ENCODE assay signal across 16 cellular contexts in genomic region chr16:68031951-68032350, GRCh38. TPM values are rescaled to one million over a fixed set of nuclear protein-coding genes. Genes with fewer than 3 reads are reported as not detected.
DNase-seq lines count a peak whose midpoint lies in the region; ATAC-seq, FAIRE-seq and TF ChIP-seq lines count a peak whose summit lies in the region.
"Had no signal": no experiment of that assay in that cellular context is flagged by ENCODE, and none has a peak within 500 bp of the region (broad histone marks: within the 10 kb centered on the region; RNA-seq: fewer than 3 reads in every experiment).

No MANE protein-coding gene starts in this region.

- BruUV-seq in Calu3 (replicated peaks; lab: Mats Ljungman, UMichigan) = no TSS peak

- H3K4me3 Mint-ChIP-seq in Calu3 (ENCODE audit: low read depth, unreplicated experiment) = no peak overlapping the region
- peak overlapping the region; percentile 20 for H3K4me3 Mint-ChIP-seq in natural killer cell treated with Interleukin-12 subunit alpha and Interleukin-12 subunit beta and Interleukin-15 and Interleukin-18, amount 100 ng/mL, for 72 hours
- H3K4me3 Mint-ChIP-seq: T-helper 2 cell treated with Interferon-gamma antibody and Interleukin-4, amounts not matched to agents 5 μg/mL and 100 μg/mL, for 36 hours had no signal

- FAIRE-seq in HTR-8/SVneo (lab: Jason Lieb, UNC) = peak; percentile 26

- ATAC-seq in natural killer cell treated with Interleukin-12 subunit alpha and Interleukin-12 subunit beta and Interleukin-15 and Interleukin-18, amount 100 ng/mL, for 72 hours = peak; percentile 92
- no peak for ATAC-seq in GM21529 (IDR thresholded peaks at IDR 0.05; ENCODE audit: unreplicated experiment)
- ATAC-seq in HG02678 (IDR thresholded peaks at IDR 0.05; ENCODE audit: unreplicated experiment) = no peak
- ATAC-seq: naive thymus-derived CD4-positive, alpha-beta T cell had no signal

- CTCF ChIA-PET in Calu3 (lab: Charles Lee) = no interaction called here

- intact Hi-C loops in Calu3 (cut with micrococcal nuclease; ENCODE audit: unreplicated experiment) = no loop called here

- peak overlapping the region; percentile 53 for H3K27ac Mint-ChIP-seq in Calu3 (ENCODE audit: unreplicated experiment)
- peak overlapping the region; percentile 63 to 72 for H3K27ac Mint-ChIP-seq in natural killer cell treated with Interleukin-12 subunit alpha and Interleukin-12 subunit beta and Interleukin-15 and Interleukin-18, amount 100 ng/mL, for 72 hours

- H3K9me3 Mint-ChIP-seq in Calu3 (ENCODE audit: low read depth, unreplicated experiment) = no peaks in the 10 kb centered on the region
- H3K9me3 Mint-ChIP-seq in natural killer cell treated with Interleukin-12 subunit alpha and Interleukin-12 subunit beta and Interleukin-15 and Interleukin-18, amount 100 ng/mL, for 72 hours = no peaks in the 10 kb centered on the region
- H3K9me3 Mint-ChIP-seq: H9; naive thymus-derived CD4-positive, alpha-beta T cell; T-helper 2 cell treated with Interferon-gamma antibody and Interleukin-4, amounts not matched to agents 5 μg/mL and 100 μg/mL, for 36 hours had no signal

- peaks cover 17% of the 10 kb centered on the region for H3K4me1 Mint-ChIP-seq in Calu3 (ENCODE audit: low read depth, unreplicated experiment)
- H3K4me1 Mint-ChIP-seq in natural killer cell treated with Interleukin-12 subunit alpha and Interleukin-12 subunit beta and Interleukin-15 and Interleukin-18, amount 100 ng/mL, for 72 hours (ENCODE audit: low read depth in 2 of 2) = peaks cover 26 to 28% of the 10 kb centered on the region in 2 donors
- H3K4me1 Mint-ChIP-seq: H9 had no signal

- DNase-seq in Calu3 (peak; percentile 48), HTR-8/SVneo (ENCODE audit: insufficient read length, low spot score) (no peak), astrocyte of the hippocampus (ENCODE audit: low read depth, low spot score) (peak; percentile 12), DMS53 treated with DMSO at 0.1 percent for 48 hours (lab: John Stamatoyannopoulos, UW; ENCODE audit: unreplicated experiment) (no peak), NCI-H2029 treated with DMSO at 0.1 percent for 48 hours (lab: John Stamatoyannopoulos, UW) (no peak)
- DNase-seq in natural killer cell treated with Interleukin-12 subunit alpha and Interleukin-12 subunit beta and Interleukin-15 and Interleukin-18, amount 100 ng/mL, for 72 hours (ENCODE audit: low spot score) = peak; percentile 69
- DNase-seq: activated T-cell treated with anti-CD3 and anti-CD28 coated beads, Interleukin-2, amount 50 U/mL, for 1 hour; H9; KG1; naive thymus-derived CD4-positive, alpha-beta T cell; OCI-M1 had no signal

- H3K27me3 Mint-ChIP-seq in Calu3 (ENCODE audit: unreplicated experiment) = no peaks in the 10 kb centered on the region
- H3K27me3 Mint-ChIP-seq in natural killer cell treated with Interleukin-12 subunit alpha and Interleukin-12 subunit beta and Interleukin-15 and Interleukin-18, amount 100 ng/mL, for 72 hours = no peaks in the 10 kb centered on the region
- H3K27me3 Mint-ChIP-seq: naive thymus-derived CD4-positive, alpha-beta T cell had no signal

- no peak for TF ChIP-seq CTCF in Calu3 (IDR thresholded peaks at IDR 0.05; ENCODE audit: unreplicated experiment)

- H3K36me3 Mint-ChIP-seq in Calu3 (ENCODE audit: insufficient read depth, unreplicated experiment) = peaks cover 9% of the 10 kb centered on the region
- H3K36me3 Mint-ChIP-seq in natural killer cell treated with Interleukin-12 subunit alpha and Interleukin-12 subunit beta and Interleukin-15 and Interleukin-18, amount 100 ng/mL, for 72 hours = peaks cover 7% of the 10 kb centered on the region

RNA-seq across cellular contexts. Expression of gene DUS2, which starts 8.9 kb away (rescaled TPM):
- total RNA-seq in Calu3 (2022) = 31.7 and 33.5 TPM in 2 replicates
- 10 to 100 TPM; 23.3 to 43.5 TPM for total RNA-seq in natural killer cell treated with Interleukin-12 subunit alpha and Interleukin-12 subunit beta and Interleukin-15 and Interleukin-18, amount 100 ng/mL, for 72 hours

RNA-seq across cellular contexts. Expression of gene DDX28, which starts 8.9 kb away (rescaled TPM):
- total RNA-seq in Calu3 (2022) = 16.8 and 21.5 TPM in 2 replicates
- 10 to 100 TPM; 16.2 to 20.1 TPM for total RNA-seq in natural killer cell treated with Interleukin-12 subunit alpha and Interleukin-12 subunit beta and Interleukin-15 and Interleukin-18, amount 100 ng/mL, for 72 hours

RNA-seq across cellular contexts. Expression of gene DPEP2NB, which starts 16.2 kb away (rescaled TPM):
- total RNA-seq in Calu3 (2022) = not detected in 2 replicates
- not detected for total RNA-seq in natural killer cell treated with Interleukin-12 subunit alpha and Interleukin-12 subunit beta and Interleukin-15 and Interleukin-18, amount 100 ng/mL, for 72 hours
- total RNA-seq: epithelial cell of proximal tubule; H9; naive thymus-derived CD4-positive, alpha-beta T cell; skeletal muscle tissue had no signal

RNA-seq across cellular contexts. Expression of gene DPEP2, which starts 32.7 kb away (rescaled TPM):
- total RNA-seq in Calu3 (2022) = not detected in 2 replicates
- total RNA-seq in natural killer cell treated with Interleukin-12 subunit alpha and Interleukin-12 subunit beta and Interleukin-15 and Interleukin-18, amount 100 ng/mL, for 72 hours = 1 to 10 TPM; 2.2 to 2.3 TPM
- total RNA-seq: epithelial cell of proximal tubule, H9 had no signal

RNA-seq across cellular contexts. Expression of gene DPEP3, which starts 51.7 kb away (rescaled TPM):
- total RNA-seq in Calu3 (2022) = not detected in 2 replicates
- total RNA-seq in natural killer cell treated with Interleukin-12 subunit alpha and Interleukin-12 subunit beta and Interleukin-15 and Interleukin-18, amount 100 ng/mL, for 72 hours = not detected
- total RNA-seq: epithelial cell of proximal tubule, skeletal muscle tissue had no signal

Comparison
In these comparisons a context has a peak if more than half of its experiments do, and no peak if none do; other contexts are left out.
1. DNase-seq: peak in Calu3 (single experiment), astrocyte of the hippocampus (single experiment) and natural killer cell treated with Interleukin-12 subunit alpha and Interleukin-12 subunit beta and Interleukin-15 and Interleukin-18, amount 100 ng/mL, for 72 hours (single experiment); none in HTR-8/SVneo (single experiment), DMS53 treated with DMSO at 0.1 percent for 48 hours (single experiment) and NCI-H2029 treated with DMSO at 0.1 percent for 48 hours (single experiment).
2. ATAC-seq: peak in natural killer cell treated with Interleukin-12 subunit alpha and Interleukin-12 subunit beta and Interleukin-15 and Interleukin-18, amount 100 ng/mL, for 72 hours (2 of 2); none in GM21529 (single experiment) and HG02678 (single experiment).